20 cellular contexts compared by ENCODE assay signal in the genomic region with DNA sequence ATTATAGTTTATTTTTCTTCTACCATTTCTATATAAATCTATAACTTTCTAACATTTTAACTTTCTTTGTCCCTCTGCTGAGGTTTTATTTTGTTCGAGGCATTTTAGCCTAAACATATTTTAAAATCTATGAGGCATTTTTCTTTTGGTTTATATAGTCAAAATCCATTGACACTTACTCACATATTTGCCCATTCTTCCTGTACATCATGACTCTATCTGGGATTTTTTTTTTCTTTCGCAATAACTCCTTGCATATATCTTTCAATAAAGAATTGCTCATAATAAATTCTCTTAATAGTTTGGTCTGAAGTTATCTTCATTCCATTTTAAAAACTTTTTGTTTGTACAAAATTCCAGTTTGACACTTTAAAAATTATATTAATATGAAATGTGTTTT.
DNase-seq lines count a peak whose midpoint lies in the region; ATAC-seq and TF ChIP-seq lines count a peak whose summit lies in the region.
"Had no signal": no experiment of that assay in that cellular context is flagged by ENCODE, and none has a peak within 500 bp of the region (broad histone marks: within the 10 kb centered on the region; RNA-seq: fewer than 3 reads in every experiment).

No MANE protein-coding gene starts in this region.

- ATAC-seq in foreskin keratinocyte (no peak), GM21723 (IDR thresholded peaks at IDR 0.05; ENCODE audit: unreplicated experiment) (no peak), GM19324 (IDR thresholded peaks at IDR 0.05; ENCODE audit: low FRiP score, unreplicated experiment) (no peak)
- ATAC-seq: A549, GM12878 had no signal

- DNase-seq in EL (peak; percentile 38), NCI-H226 (peak; percentile 17), choroid plexus epithelial cell (ENCODE audit: low read depth) (peak; percentile 34), foreskin keratinocyte (peak; percentile 9 to 17), A172 (ENCODE audit: low spot score) (no peak), tibial artery (no peak)
- DNase-seq: CD4-positive, CD25-positive, alpha-beta regulatory T cell; DMS79; KG1; NCI-H1092 treated with DMSO at 0.1 percent for 48 hours; NCI-H146; NCI-H2029; NCI-H526; Right ventricle myocardium superior; SW 1271 had no signal

- H3K27me3 ChIP-seq in foreskin keratinocyte = no peaks in the 10 kb centered on the region
- no peaks in the 10 kb centered on the region for H3K27me3 ChIP-seq in tibial artery

- H3K27ac ChIP-seq in foreskin keratinocyte = no peak overlapping the region
- H3K27ac ChIP-seq in tibial artery = no peak overlapping the region
- H3K27ac ChIP-seq: A549, HL-60 had no signal

- H3K4me1 ChIP-seq in foreskin keratinocyte (no peaks in the 10 kb centered on the region), tibial artery (no peaks in the 10 kb centered on the region)
- H3K4me1 ChIP-seq: A549 had no signal

- intact Hi-C loops in tibial artery (cut with DNase I; ENCODE audit: low total_unique reads) = no loop called here

- TF ChIP-seq CTCF in choroid plexus epithelial cell (conservative IDR thresholded peaks at IDR 0.05; ENCODE audit: low read depth, low read length) (no peak), foreskin keratinocyte (conservative IDR thresholded peaks at IDR 0.05) (no peak), tibial artery (IDR thresholded peaks at IDR 0.05) (no peak)

- no peaks in the 10 kb centered on the region for H3K36me3 ChIP-seq in tibial artery

- no peak overlapping the region for H3K4me3 ChIP-seq in choroid plexus epithelial cell (ENCODE audit: low read depth, low read length)
- H3K4me3 ChIP-seq in tibial artery = no peak overlapping the region
- H3K4me3 ChIP-seq: A549, GM12878 had no signal

- no peaks in the 10 kb centered on the region for H3K9me3 ChIP-seq in tibial artery
- H3K9me3 ChIP-seq: A549 had no signal

Comparison
In these comparisons a context has a peak if more than half of its experiments do, and no peak if none do; other contexts are left out.
1. DNase-seq: peak in EL (single experiment), NCI-H226 (single experiment), choroid plexus epithelial cell (single experiment) and foreskin keratinocyte (2 of 2); none in A172 (single experiment) and tibial artery (0 of 2).